Comparison of ENCODE assay signal across 12 cellular contexts in the genomic region with DNA sequence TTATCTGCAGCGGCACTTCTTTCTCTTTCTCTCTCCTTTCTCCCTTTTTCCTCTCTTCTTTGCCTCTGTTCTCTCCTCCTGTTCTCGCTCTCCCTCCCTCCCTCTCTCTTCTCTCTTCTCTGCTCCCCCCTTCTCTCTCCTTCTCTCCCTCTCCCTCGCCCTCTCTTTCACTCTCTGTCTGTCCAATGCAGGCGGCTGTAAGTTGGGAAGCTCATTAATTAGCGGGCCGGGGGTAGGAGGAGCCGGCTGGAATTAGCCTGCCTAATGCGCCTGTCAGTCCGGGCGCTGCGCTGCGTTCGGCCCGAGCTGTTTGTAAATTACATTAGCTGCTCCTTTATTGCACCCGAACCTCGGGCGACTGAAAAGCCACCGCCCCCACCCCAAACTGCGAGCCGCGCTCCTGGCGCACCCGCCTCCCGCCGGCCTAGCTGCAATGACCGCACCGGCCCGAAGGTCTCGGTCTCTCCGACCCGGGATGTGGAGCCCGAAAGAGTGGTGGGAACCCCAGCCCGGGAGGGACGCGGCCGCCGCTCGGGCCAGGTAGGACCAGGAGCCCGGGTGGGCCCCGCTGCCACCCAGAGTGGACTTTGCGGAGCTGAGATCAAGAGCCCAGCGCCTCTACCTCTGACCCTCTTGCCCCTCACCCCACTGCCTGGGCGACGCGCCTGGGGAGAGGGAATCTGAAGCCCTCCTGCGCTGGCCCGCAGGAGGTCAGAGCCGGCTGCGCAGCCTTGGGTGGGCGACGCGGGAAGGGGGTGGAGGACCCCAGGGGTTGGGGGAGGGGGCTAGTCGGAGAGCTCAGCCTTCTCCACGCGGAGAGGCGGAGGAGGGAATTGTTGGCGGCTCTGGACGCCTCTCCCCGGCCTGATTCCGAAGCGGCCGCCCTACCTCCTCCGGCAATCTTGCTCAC. TPM values are rescaled to one million over a fixed set of nuclear protein-coding genes. Genes with fewer than 3 reads are reported as not detected.
DNase-seq lines count a peak whose midpoint lies in the region; ATAC-seq and TF ChIP-seq lines count a peak whose summit lies in the region.
"Had no signal": no experiment of that assay in that cellular context is flagged by ENCODE, and none has a peak within 500 bp of the region (broad histone marks: within the 10 kb centered on the region; RNA-seq: fewer than 3 reads in every experiment).

A gene with protein sequence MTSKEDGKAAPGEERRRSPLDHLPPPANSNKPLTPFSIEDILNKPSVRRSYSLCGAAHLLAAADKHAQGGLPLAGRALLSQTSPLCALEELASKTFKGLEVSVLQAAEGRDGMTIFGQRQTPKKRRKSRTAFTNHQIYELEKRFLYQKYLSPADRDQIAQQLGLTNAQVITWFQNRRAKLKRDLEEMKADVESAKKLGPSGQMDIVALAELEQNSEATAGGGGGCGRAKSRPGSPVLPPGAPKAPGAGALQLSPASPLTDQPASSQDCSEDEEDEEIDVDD (minus strand): TSS at position 189 of the 910 bp plus-strand sequence. CDS start 648 bp downstream, outside the sequence.

- H3K9ac ChIP-seq in iPS-15b (ENCODE audit: low read depth, low read length): no peak within 1 kb of the TSS

- peaks cover 99% of the 10 kb centered on the region for H3K27me3 ChIP-seq in RWPE2 (ENCODE audit: insufficient read depth, poor library complexity, severe bottlenecking)
- peaks cover 98% of the 10 kb centered on the region for H3K27me3 ChIP-seq in iPS-15b (ENCODE audit: control insufficient read depth, insufficient read depth, low read length)

- no peaks in the 10 kb centered on the region for H3K36me3 ChIP-seq in RWPE2 (ENCODE audit: low read depth)
- no peaks in the 10 kb centered on the region for H3K36me3 ChIP-seq in iPS-15b (ENCODE audit: control insufficient read depth, insufficient read depth, low read length)

- no peaks in the 10 kb centered on the region for H3K9me3 ChIP-seq in RWPE2 (ENCODE audit: severe bottlenecking)
- H3K9me3 ChIP-seq in iPS-15b (ENCODE audit: control insufficient read depth, insufficient read depth, low read length): no peaks in the 10 kb centered on the region

- H3K27ac Mint-ChIP-seq in activated T-cell treated with anti-CD3 and anti-CD28 coated beads, Interleukin-2, amount 50 U/mL, for 72 hours: no peak within 1 kb of the TSS
- H3K27ac Mint-ChIP-seq in activated T-cell treated with anti-CD3 and anti-CD28 coated beads, Interleukin-2, amount 50 U/mL, for 24 hours: no peak within 1 kb of the TSS
- peak within 1 kb of the TSS in 1 of 2 donors; percentile 93 for H3K27ac Mint-ChIP-seq in stimulated activated naive CD8-positive, alpha-beta T cell treated with anti-CD3 and anti-CD28 coated beads, Interleukin-15, amount 100 ng/mL, for 72 hours

- peak within 1 kb of the TSS; percentile 71 to 75 for H3K4me3 Mint-ChIP-seq in activated T-cell treated with anti-CD3 and anti-CD28 coated beads, Interleukin-2, amount 50 U/mL, for 72 hours
- no peak within 1 kb of the TSS for H3K4me3 Mint-ChIP-seq in activated T-cell treated with anti-CD3 and anti-CD28 coated beads, Interleukin-2, amount 50 U/mL, for 24 hours
- H3K4me3 Mint-ChIP-seq in stimulated activated naive CD8-positive, alpha-beta T cell treated with anti-CD3 and anti-CD28 coated beads, Interleukin-15, amount 100 ng/mL, for 72 hours: peak within 1 kb of the TSS; percentile 26 to 62

- H3K4me3 ChIP-seq in RWPE2 (ENCODE audit: severe bottlenecking) (no peak within 1 kb of the TSS), iPS-15b (ENCODE audit: low read depth, low read length) (peak within 1 kb of the TSS; percentile 19)

- peaks cover 0 to 2% of the 10 kb centered on the region in 2 donors for H3K36me3 Mint-ChIP-seq in activated T-cell treated with anti-CD3 and anti-CD28 coated beads, Interleukin-2, amount 50 U/mL, for 72 hours (ENCODE audit: insufficient read depth in 2 of 2)
- H3K36me3 Mint-ChIP-seq in activated T-cell treated with anti-CD3 and anti-CD28 coated beads, Interleukin-2, amount 50 U/mL, for 24 hours (ENCODE audit: low read depth): no peaks in the 10 kb centered on the region

- DNase-seq in activated T-cell treated with anti-CD3 and anti-CD28 coated beads, Interleukin-2, amount 50 U/mL, for 72 hours: no peak
- DNase-seq in activated T-cell treated with anti-CD3 and anti-CD28 coated beads, Interleukin-2, amount 50 U/mL, for 24 hours: no peak
- DNase-seq in RWPE2 (ENCODE audit: low spot score): no peak
- no peak for DNase-seq in stimulated activated naive CD8-positive, alpha-beta T cell treated with anti-CD3 and anti-CD28 coated beads, Interleukin-15, amount 100 ng/mL, for 72 hours
- no peak for DNase-seq in SW 1271 (lab: John Stamatoyannopoulos, UW)
- DNase-seq in EL: no peak
- no peak for DNase-seq in NCI-H2196 treated with DMSO at 0.1 percent for 48 hours (lab: John Stamatoyannopoulos, UW; ENCODE audit: unreplicated experiment)
- DNase-seq: NCI-H1930 had no signal

- H3K27me3 Mint-ChIP-seq in activated T-cell treated with anti-CD3 and anti-CD28 coated beads, Interleukin-2, amount 50 U/mL, for 72 hours (ENCODE audit: low read depth): peaks cover 82% of the 10 kb centered on the region
- peaks cover 85% of the 10 kb centered on the region for H3K27me3 Mint-ChIP-seq in activated T-cell treated with anti-CD3 and anti-CD28 coated beads, Interleukin-2, amount 50 U/mL, for 24 hours
- peaks cover 99% of the 10 kb centered on the region for H3K27me3 Mint-ChIP-seq in stimulated activated naive CD8-positive, alpha-beta T cell treated with anti-CD3 and anti-CD28 coated beads, Interleukin-15, amount 100 ng/mL, for 72 hours

- H3K4me1 ChIP-seq in RWPE2 (ENCODE audit: insufficient read depth, poor library complexity, severe bottlenecking) (no peaks in the 10 kb centered on the region), iPS-15b (ENCODE audit: control insufficient read depth, insufficient read depth, low read length) (peaks cover 3% of the 10 kb centered on the region)

- peaks cover 31% of the 10 kb centered on the region for H3K4me1 Mint-ChIP-seq in activated T-cell treated with anti-CD3 and anti-CD28 coated beads, Interleukin-2, amount 50 U/mL, for 72 hours (ENCODE audit: low read depth)
- peaks cover 31% of the 10 kb centered on the region for H3K4me1 Mint-ChIP-seq in activated T-cell treated with anti-CD3 and anti-CD28 coated beads, Interleukin-2, amount 50 U/mL, for 24 hours (ENCODE audit: low read depth)
- peaks cover 48% of the 10 kb centered on the region for H3K4me1 Mint-ChIP-seq in stimulated activated naive CD8-positive, alpha-beta T cell treated with anti-CD3 and anti-CD28 coated beads, Interleukin-15, amount 100 ng/mL, for 72 hours

- TF ChIP-seq CTCF in RWPE2 (IDR thresholded peaks at IDR 0.05; ENCODE audit: poor library complexity, severe bottlenecking): no peak

- ATAC-seq in activated T-cell treated with anti-CD3 and anti-CD28 coated beads, Interleukin-2, amount 50 U/mL, for 72 hours (replicated peaks in 1 of 2): no peak
- peak; percentile 8; the same call in 2 of the 3 replicates for ATAC-seq in RWPE2 (ENCODE audit: low read depth)
- ATAC-seq in stimulated activated naive CD8-positive, alpha-beta T cell treated with anti-CD3 and anti-CD28 coated beads, Interleukin-15, amount 100 ng/mL, for 72 hours: no peak

- no peak within 1 kb of the TSS for H3K27ac ChIP-seq in RWPE2 (ENCODE audit: poor library complexity, severe bottlenecking)

- no peaks in the 10 kb centered on the region for H3K9me3 Mint-ChIP-seq in activated T-cell treated with anti-CD3 and anti-CD28 coated beads, Interleukin-2, amount 50 U/mL, for 72 hours
- no peaks in the 10 kb centered on the region for H3K9me3 Mint-ChIP-seq in activated T-cell treated with anti-CD3 and anti-CD28 coated beads, Interleukin-2, amount 50 U/mL, for 24 hours
- H3K9me3 Mint-ChIP-seq in stimulated activated naive CD8-positive, alpha-beta T cell treated with anti-CD3 and anti-CD28 coated beads, Interleukin-15, amount 100 ng/mL, for 72 hours: no peaks in the 10 kb centered on the region

RNA-seq across cellular contexts. Expression of the gene that starts here (rescaled TPM):
- not detected for total RNA-seq in activated T-cell treated with anti-CD3 and anti-CD28 coated beads, Interleukin-2, amount 50 U/mL, for 72 hours
- total RNA-seq: fibroblast of villous mesenchyme; omental fat pad; T-helper 2 cell treated with Interferon-gamma antibody and Interleukin-4, amounts not matched to agents 100 ng/mL and 5 ng/mL, for 36 hours had no signal
